In the genomic region with DNA sequence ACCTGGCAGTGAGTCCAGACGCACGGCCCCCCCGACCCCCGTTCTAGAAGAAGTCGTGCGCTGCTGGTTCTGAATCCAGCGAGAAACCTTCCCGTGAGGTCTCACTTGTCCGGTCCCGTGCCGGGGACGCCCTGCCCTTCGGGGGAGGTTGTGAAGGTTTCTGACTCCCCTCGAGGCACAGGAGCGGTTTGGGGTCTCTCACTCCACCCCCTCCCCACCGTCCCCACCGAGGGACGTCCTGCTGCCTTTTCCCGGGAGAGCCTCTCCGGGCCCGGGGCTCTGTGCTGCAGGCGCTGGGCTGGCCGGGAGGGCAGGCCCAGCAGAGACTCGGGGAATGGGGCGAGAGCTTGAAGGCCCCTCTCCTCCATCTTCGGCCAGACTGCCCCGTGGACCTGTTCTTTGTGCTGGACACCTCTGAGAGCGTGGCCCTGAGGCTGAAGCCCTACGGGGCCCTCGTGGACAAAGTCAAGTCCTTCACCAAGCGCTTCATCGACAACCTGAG, we compare ENCODE assay signal across 8 cellular contexts. TPM values are rescaled to one million over a fixed set of nuclear protein-coding genes. Genes with fewer than 3 reads are reported as not detected.
DNase-seq lines count a peak whose midpoint lies in the region; ATAC-seq and TF ChIP-seq lines count a peak whose summit lies in the region.

No MANE protein-coding gene starts in this region.

- WGBS in spleen, 5 donors = 4 to 18% (median 10%) methylated on average over 18 to 32 of the region's 32 CpGs

- POLR2A ChIA-PET in HEK293 (lab: Yijun Ruan, JAX) = interaction anchor here (1.0 kb wide), 1 partner anchor 9 kb away, joined by 3 read pairs; no protein-coding TSS in a partner anchor

- H3K4me1 ChIP-seq in HEK293 (ENCODE audit: control insufficient read depth, insufficient read depth, low read length) (peaks cover 6% of the 10 kb centered on the region), ascending aorta (peaks cover 14 to 26% of the 10 kb centered on the region in 2 donors), spleen (peaks cover 0 to 35% (median 19%) of the 10 kb centered on the region in 6 donors)

- CTCF ChIA-PET in HEK293 (lab: Yijun Ruan, JAX) = no interaction called here

- TF ChIP-seq CTCF in HEK293 (tag by site-specific recombination; IDR thresholded peaks at IDR 0.05) (no peak), ascending aorta (IDR thresholded peaks at IDR 0.05) (no peak), spleen (IDR thresholded peaks at IDR 0.05 in 8 of 11, conservative IDR thresholded peaks at IDR 0.05 in 3 of 11) (no peak)

- ATAC-seq in GM21825 (IDR thresholded peaks at IDR 0.05; ENCODE audit: unreplicated experiment) (no peak), HG02678 (IDR thresholded peaks at IDR 0.05; ENCODE audit: unreplicated experiment) (no peak), GM21360 (IDR thresholded peaks at IDR 0.05; ENCODE audit: unreplicated experiment) (no peak)

- no peak for TF ChIP-seq POLR2A in spleen (IDR thresholded peaks at IDR 0.05)

- H3K27ac ChIP-seq in HEK293 (ENCODE audit: extremely low read depth, low read depth, low read length) (peak overlapping the region; percentile 75; the same call in 1 of the 2 replicates), ascending aorta (peak overlapping the region; percentile 92 to 93), spleen (peak overlapping the region; percentile 35 to 82 (median 67))

- peaks cover 10 to 34% of the 10 kb centered on the region in 2 experiments; a peak in 2 of 3 replicates for H3K36me3 ChIP-seq in HEK293 (ENCODE audit: control insufficient read depth in 2 of 2, insufficient read depth in 1 of 2, low read length in 2 of 2)
- H3K36me3 ChIP-seq in ascending aorta = peaks cover 34% of the 10 kb centered on the region in 2 donors
- peaks cover 0 to 29% (median 4%) of the 10 kb centered on the region in 6 donors for H3K36me3 ChIP-seq in spleen

- peak in 1 of 2 donors; percentile 71 for DNase-seq in ascending aorta (ENCODE audit: low spot score in 2 of 2)
- DNase-seq in spleen = peak; percentile 77
- DNase-seq in NCI-H774 (lab: John Stamatoyannopoulos, UW) = no peak

- H3K4me3 ChIP-seq in HEK293 (ENCODE audit: low read depth, low read length) (peak overlapping the region; percentile 51), ascending aorta (peak overlapping the region; percentile 92 to 100), iPS-18c (ENCODE audit: insufficient read depth, low read depth, low read length) (peak overlapping the region; percentile 70), spleen (peak overlapping the region; percentile 52 to 79 (median 55))

- intact Hi-C loops in ascending aorta (cut with DNase I) = no loop called here
- intact Hi-C loops in spleen (cut with DNase I; ENCODE audit: low total_unique reads) = no loop called here

- H3K9me3 ChIP-seq in HEK293 (ENCODE audit: control insufficient read depth, insufficient read depth, low read depth, low read length) = no peaks in the 10 kb centered on the region
- H3K9me3 ChIP-seq in ascending aorta = no peaks in the 10 kb centered on the region
- no peaks in the 10 kb centered on the region for H3K9me3 ChIP-seq in iPS-18c (ENCODE audit: control insufficient read depth, insufficient read depth, low read length)
- H3K9me3 ChIP-seq in spleen = no peaks in the 10 kb centered on the region

- H3K27me3 ChIP-seq in ascending aorta (no peaks in the 10 kb centered on the region), spleen (replicated peaks in 1 of 7) (peaks cover 0 to 53% (median 9%) of the 10 kb centered on the region in 7 donors)

TF ChIP-seq in HEK293, 187 proteins besides CTCF, POLR2A, EP300 and RAD21 (continues in another document):
- TF ChIP-seq, protein P1, sequence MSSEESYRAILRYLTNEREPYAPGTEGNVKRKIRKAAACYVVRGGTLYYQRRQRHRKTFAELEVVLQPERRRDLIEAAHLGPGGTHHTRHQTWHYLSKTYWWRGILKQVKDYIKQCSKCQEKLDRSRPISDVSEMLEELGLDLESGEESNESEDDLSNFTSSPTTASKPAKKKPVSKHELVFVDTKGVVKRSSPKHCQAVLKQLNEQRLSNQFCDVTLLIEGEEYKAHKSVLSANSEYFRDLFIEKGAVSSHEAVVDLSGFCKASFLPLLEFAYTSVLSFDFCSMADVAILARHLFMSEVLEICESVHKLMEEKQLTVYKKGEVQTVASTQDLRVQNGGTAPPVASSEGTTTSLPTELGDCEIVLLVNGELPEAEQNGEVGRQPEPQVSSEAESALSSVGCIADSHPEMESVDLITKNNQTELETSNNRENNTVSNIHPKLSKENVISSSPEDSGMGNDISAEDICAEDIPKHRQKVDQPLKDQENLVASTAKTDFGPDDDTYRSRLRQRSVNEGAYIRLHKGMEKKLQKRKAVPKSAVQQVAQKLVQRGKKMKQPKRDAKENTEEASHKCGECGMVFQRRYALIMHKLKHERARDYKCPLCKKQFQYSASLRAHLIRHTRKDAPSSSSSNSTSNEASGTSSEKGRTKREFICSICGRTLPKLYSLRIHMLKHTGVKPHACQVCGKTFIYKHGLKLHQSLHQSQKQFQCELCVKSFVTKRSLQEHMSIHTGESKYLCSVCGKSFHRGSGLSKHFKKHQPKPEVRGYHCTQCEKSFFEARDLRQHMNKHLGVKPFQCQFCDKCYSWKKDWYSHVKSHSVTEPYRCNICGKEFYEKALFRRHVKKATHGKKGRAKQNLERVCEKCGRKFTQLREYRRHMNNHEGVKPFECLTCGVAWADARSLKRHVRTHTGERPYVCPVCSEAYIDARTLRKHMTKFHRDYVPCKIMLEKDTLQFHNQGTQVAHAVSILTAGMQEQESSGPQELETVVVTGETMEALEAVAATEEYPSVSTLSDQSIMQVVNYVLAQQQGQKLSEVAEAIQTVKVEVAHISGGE (tag by site-specific recombination; conservative IDR thresholded peaks at IDR 0.05; ENCODE audit: low read depth) = no peak
- TF ChIP-seq ZSCAN16 (tag by site-specific recombination; IDR thresholded peaks at IDR 0.05) (no peak), ZBTB20 (tag by site-specific recombination; IDR thresholded peaks at IDR 0.05) (peak; percentile 56; the same call in 1 of the 2 replicates), ZNF211 (tag by site-specific recombination; IDR thresholded peaks at IDR 0.05; ENCODE audit: low read depth) (no peak), ZSCAN30 (tag by site-specific recombination; IDR thresholded peaks at IDR 0.05) (no peak), ZNF707 (tag by site-specific recombination; IDR thresholded peaks at IDR 0.05) (no peak), FEZF1 (tag by site-specific recombination; IDR thresholded peaks at IDR 0.05) (no peak), ZFP69B (tag by site-specific recombination; IDR thresholded peaks at IDR 0.05) (no peak), MYNN (tag by site-specific recombination; IDR thresholded peaks at IDR 0.05; ENCODE audit: borderline replicate concordance) (no peak), ZNF837 (tag by site-specific recombination; IDR thresholded peaks at IDR 0.05) (no peak), ZNF600 (tag by site-specific recombination; IDR thresholded peaks at IDR 0.05) (no peak), ZBTB17 (tag by site-specific recombination; IDR thresholded peaks at IDR 0.05) (no peak), ZXDB (tag by site-specific recombination; IDR thresholded peaks at IDR 0.05) (no peak), ZNF221 (tag by site-specific recombination; IDR thresholded peaks at IDR 0.05; ENCODE audit: borderline replicate concordance) (no peak), ZIC2 (tag by site-specific recombination; IDR thresholded peaks at IDR 0.05) (peak; percentile 55), WT1 (tag by site-specific recombination; IDR thresholded peaks at IDR 0.05) (no peak), HOXD13 (CRISPR knock-in tag; IDR thresholded peaks at IDR 0.05; ENCODE audit: borderline replicate concordance) (no peak)
- TF ChIP-seq, protein P2, sequence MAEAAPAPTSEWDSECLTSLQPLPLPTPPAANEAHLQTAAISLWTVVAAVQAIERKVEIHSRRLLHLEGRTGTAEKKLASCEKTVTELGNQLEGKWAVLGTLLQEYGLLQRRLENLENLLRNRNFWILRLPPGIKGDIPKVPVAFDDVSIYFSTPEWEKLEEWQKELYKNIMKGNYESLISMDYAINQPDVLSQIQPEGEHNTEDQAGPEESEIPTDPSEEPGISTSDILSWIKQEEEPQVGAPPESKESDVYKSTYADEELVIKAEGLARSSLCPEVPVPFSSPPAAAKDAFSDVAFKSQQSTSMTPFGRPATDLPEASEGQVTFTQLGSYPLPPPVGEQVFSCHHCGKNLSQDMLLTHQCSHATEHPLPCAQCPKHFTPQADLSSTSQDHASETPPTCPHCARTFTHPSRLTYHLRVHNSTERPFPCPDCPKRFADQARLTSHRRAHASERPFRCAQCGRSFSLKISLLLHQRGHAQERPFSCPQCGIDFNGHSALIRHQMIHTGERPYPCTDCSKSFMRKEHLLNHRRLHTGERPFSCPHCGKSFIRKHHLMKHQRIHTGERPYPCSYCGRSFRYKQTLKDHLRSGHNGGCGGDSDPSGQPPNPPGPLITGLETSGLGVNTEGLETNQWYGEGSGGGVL (tag by site-specific recombination; IDR thresholded peaks at IDR 0.05) = no peak
- TF ChIP-seq, protein P3, sequence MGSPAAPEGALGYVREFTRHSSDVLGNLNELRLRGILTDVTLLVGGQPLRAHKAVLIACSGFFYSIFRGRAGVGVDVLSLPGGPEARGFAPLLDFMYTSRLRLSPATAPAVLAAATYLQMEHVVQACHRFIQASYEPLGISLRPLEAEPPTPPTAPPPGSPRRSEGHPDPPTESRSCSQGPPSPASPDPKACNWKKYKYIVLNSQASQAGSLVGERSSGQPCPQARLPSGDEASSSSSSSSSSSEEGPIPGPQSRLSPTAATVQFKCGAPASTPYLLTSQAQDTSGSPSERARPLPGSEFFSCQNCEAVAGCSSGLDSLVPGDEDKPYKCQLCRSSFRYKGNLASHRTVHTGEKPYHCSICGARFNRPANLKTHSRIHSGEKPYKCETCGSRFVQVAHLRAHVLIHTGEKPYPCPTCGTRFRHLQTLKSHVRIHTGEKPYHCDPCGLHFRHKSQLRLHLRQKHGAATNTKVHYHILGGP (tag by site-specific recombination; IDR thresholded peaks at IDR 0.05) = no peak
- TF ChIP-seq, protein P4, sequence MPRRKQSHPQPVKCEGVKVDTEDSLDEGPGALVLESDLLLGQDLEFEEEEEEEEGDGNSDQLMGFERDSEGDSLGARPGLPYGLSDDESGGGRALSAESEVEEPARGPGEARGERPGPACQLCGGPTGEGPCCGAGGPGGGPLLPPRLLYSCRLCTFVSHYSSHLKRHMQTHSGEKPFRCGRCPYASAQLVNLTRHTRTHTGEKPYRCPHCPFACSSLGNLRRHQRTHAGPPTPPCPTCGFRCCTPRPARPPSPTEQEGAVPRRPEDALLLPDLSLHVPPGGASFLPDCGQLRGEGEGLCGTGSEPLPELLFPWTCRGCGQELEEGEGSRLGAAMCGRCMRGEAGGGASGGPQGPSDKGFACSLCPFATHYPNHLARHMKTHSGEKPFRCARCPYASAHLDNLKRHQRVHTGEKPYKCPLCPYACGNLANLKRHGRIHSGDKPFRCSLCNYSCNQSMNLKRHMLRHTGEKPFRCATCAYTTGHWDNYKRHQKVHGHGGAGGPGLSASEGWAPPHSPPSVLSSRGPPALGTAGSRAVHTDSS (tag by site-specific recombination; IDR thresholded peaks at IDR 0.05) = no peak

RNA-seq across cellular contexts. Expression of a gene that starts 0.7 kb away (rescaled TPM):
- 1,564 TPM for total RNA-seq in ascending aorta
- total RNA-seq in spleen = 100 to 1,000 TPM in 6 of 7 donors, 10 to 100 TPM in 1; 76.5 to 190 (median 139) TPM
- polyA plus RNA-seq in spleen = 100 to 1,000 TPM in 2 of 3 donors, 10 to 100 TPM in 1; 85.7 to 152 (median 119) TPM
